In the genomic region with DNA sequence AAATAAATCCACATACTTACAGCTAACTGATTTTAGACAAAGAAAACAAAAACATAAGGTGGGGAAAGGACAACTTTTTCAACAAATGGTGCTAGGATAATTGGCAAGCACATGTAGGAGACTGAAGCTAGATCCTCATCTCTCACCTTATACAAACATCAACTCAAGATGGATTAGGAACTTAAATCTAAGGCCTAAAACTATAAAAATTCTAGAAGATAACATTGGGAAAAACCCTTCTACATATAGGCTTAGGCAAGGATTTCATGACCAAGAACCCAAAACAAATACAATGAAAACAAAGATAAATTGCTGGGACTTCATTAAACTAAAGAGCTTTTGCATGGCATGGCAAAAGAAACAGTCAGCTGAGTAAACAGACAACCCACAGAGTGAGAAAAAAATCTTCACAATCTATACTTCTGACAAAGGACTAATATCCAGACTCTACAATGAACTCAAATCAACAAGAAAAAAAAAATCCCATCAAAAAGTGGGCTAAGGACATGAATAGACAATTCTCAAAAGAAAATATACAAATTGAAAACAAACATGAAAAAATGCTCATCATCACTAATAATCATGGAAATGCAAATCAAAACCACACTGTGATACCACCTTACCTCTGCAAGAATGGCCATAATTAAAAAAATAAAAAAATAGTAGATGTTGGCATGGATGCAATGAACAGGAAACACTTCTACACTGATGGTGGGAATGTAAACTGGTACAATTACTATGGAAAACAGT, we compare ENCODE assay signal across 1 cellular context.
TF ChIP-seq lines count a peak whose summit lies in the region.

No MANE protein-coding gene starts in this region.

TF ChIP-seq in HepG2, 621 proteins besides CTCF, POLR2A, EP300 and RAD21 (continued from another document and continues in another):
- TF ChIP-seq, protein P1, sequence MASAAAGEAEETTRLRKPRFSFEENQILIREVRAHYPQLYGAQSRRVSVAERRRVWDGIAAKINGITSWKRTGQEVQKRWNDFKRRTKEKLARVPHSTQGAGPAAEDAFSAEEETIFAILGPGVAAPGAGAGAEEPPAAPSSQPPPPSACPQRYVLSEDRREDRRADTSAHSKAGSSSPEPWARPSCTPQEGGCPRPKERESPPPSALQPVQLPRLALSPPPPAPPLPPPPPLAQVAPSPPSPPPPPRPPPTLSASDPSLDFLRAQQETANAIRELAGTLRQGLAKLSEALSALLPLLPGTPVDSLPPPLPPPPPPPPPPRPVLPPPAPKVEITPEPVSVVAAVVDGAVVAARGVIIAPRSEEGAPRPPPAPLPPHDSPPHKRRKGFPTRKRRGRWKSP (CRISPR knock-in tag; IDR thresholded peaks at IDR 0.05): peak; percentile 63; the same call in 1 of the 2 replicates
- TF ChIP-seq TOPORS (CRISPR knock-in tag; IDR thresholded peaks at IDR 0.05) (peak; percentile 45; the same call in 1 of the 2 replicates), IRF2 (CRISPR knock-in tag; IDR thresholded peaks at IDR 0.05) (peak; percentile 9; the same call in 1 of the 2 replicates), CBFB (CRISPR knock-in tag; IDR thresholded peaks at IDR 0.05) (peak; percentile 3; the same call in 1 of the 2 replicates), ZSCAN12 (CRISPR knock-in tag; IDR thresholded peaks at IDR 0.05) (0 out of 2 replicates have a peak, but pooled peaks have one; percentile 32), SIX4 (CRISPR knock-in tag; IDR thresholded peaks at IDR 0.05) (0 out of 2 replicates have a peak, but pooled peaks have one; percentile 46), TSC22D2 (CRISPR knock-in tag; IDR thresholded peaks at IDR 0.05; ENCODE audit: borderline replicate concordance) (no peak), SP5 (CRISPR knock-in tag; IDR thresholded peaks at IDR 0.05; ENCODE audit: borderline replicate concordance, low read depth) (0 out of 2 replicates have a peak, but pooled peaks have one; percentile 11), ZKSCAN1 (IDR thresholded peaks at IDR 0.05; ENCODE audit: low read length) (no peak), ATF7 (IDR thresholded peaks at IDR 0.05) (no peak), ATF7 (CRISPR knock-in tag; IDR thresholded peaks at IDR 0.05) (no peak), CBX5 (CRISPR knock-in tag; IDR thresholded peaks at IDR 0.05; ENCODE audit: borderline replicate concordance) (no peak), POLR2AphosphoS2 (IDR thresholded peaks at IDR 0.05; ENCODE audit: low read depth, low read length) (peak; percentile 80; the same call in 1 of the 2 replicates), ZNF160 (CRISPR knock-in tag; IDR thresholded peaks at IDR 0.05) (peak; percentile 81; the same call in 1 of the 2 replicates), RCOR2 (CRISPR knock-in tag; IDR thresholded peaks at IDR 0.05) (no peak), ZNF572 (CRISPR knock-in tag; IDR thresholded peaks at IDR 0.05) (no peak), HOXA9 (CRISPR knock-in tag; IDR thresholded peaks at IDR 0.05; ENCODE audit: borderline replicate concordance) (no peak), CREB1 (IDR thresholded peaks at IDR 0.05) (no peak), CREB1 (CRISPR knock-in tag; IDR thresholded peaks at IDR 0.05) (0 out of 2 replicates have a peak, but pooled peaks have one; percentile 16), ZNF552 (CRISPR knock-in tag; IDR thresholded peaks at IDR 0.05; ENCODE audit: borderline replicate concordance) (no peak), KLF11 (CRISPR knock-in tag; IDR thresholded peaks at IDR 0.05) (0 out of 2 replicates have a peak, but pooled peaks have one; percentile 54), REL (CRISPR knock-in tag; conservative IDR thresholded peaks at IDR 0.05) (no peak), FOXA3 (CRISPR knock-in tag; IDR thresholded peaks at IDR 0.05) (peak; percentile 70), ZNF841 (CRISPR knock-in tag; IDR thresholded peaks at IDR 0.05; ENCODE audit: borderline replicate concordance) (0 out of 2 replicates have a peak, but pooled peaks have one; percentile 47), POLR2G (IDR thresholded peaks at IDR 0.05; ENCODE audit: low read depth, low read length) (peak; percentile 55), ARID2 (CRISPR knock-in tag; IDR thresholded peaks at IDR 0.05; ENCODE audit: borderline replicate concordance) (no peak), MATR3 (CRISPR knock-in tag; IDR thresholded peaks at IDR 0.05) (no peak), MAZ (IDR thresholded peaks at IDR 0.05; ENCODE audit: borderline replicate concordance, low read depth, low read length) (no peak), MAZ (CRISPR knock-in tag; IDR thresholded peaks at IDR 0.05; ENCODE audit: low read depth) (peak; percentile 39; the same call in 1 of the 2 replicates)
- TF ChIP-seq, protein P2, sequence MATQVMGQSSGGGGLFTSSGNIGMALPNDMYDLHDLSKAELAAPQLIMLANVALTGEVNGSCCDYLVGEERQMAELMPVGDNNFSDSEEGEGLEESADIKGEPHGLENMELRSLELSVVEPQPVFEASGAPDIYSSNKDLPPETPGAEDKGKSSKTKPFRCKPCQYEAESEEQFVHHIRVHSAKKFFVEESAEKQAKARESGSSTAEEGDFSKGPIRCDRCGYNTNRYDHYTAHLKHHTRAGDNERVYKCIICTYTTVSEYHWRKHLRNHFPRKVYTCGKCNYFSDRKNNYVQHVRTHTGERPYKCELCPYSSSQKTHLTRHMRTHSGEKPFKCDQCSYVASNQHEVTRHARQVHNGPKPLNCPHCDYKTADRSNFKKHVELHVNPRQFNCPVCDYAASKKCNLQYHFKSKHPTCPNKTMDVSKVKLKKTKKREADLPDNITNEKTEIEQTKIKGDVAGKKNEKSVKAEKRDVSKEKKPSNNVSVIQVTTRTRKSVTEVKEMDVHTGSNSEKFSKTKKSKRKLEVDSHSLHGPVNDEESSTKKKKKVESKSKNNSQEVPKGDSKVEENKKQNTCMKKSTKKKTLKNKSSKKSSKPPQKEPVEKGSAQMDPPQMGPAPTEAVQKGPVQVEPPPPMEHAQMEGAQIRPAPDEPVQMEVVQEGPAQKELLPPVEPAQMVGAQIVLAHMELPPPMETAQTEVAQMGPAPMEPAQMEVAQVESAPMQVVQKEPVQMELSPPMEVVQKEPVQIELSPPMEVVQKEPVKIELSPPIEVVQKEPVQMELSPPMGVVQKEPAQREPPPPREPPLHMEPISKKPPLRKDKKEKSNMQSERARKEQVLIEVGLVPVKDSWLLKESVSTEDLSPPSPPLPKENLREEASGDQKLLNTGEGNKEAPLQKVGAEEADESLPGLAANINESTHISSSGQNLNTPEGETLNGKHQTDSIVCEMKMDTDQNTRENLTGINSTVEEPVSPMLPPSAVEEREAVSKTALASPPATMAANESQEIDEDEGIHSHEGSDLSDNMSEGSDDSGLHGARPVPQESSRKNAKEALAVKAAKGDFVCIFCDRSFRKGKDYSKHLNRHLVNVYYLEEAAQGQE (IDR thresholded peaks at IDR 0.05; ENCODE audit: borderline replicate concordance in 1 of 2, low read depth in 1 of 2, low read length in 2 of 2): 0 out of 4 replicates have a peak, but pooled peaks of 1 of the 2 experiments have one; percentile 6
- TF ChIP-seq, protein P3, sequence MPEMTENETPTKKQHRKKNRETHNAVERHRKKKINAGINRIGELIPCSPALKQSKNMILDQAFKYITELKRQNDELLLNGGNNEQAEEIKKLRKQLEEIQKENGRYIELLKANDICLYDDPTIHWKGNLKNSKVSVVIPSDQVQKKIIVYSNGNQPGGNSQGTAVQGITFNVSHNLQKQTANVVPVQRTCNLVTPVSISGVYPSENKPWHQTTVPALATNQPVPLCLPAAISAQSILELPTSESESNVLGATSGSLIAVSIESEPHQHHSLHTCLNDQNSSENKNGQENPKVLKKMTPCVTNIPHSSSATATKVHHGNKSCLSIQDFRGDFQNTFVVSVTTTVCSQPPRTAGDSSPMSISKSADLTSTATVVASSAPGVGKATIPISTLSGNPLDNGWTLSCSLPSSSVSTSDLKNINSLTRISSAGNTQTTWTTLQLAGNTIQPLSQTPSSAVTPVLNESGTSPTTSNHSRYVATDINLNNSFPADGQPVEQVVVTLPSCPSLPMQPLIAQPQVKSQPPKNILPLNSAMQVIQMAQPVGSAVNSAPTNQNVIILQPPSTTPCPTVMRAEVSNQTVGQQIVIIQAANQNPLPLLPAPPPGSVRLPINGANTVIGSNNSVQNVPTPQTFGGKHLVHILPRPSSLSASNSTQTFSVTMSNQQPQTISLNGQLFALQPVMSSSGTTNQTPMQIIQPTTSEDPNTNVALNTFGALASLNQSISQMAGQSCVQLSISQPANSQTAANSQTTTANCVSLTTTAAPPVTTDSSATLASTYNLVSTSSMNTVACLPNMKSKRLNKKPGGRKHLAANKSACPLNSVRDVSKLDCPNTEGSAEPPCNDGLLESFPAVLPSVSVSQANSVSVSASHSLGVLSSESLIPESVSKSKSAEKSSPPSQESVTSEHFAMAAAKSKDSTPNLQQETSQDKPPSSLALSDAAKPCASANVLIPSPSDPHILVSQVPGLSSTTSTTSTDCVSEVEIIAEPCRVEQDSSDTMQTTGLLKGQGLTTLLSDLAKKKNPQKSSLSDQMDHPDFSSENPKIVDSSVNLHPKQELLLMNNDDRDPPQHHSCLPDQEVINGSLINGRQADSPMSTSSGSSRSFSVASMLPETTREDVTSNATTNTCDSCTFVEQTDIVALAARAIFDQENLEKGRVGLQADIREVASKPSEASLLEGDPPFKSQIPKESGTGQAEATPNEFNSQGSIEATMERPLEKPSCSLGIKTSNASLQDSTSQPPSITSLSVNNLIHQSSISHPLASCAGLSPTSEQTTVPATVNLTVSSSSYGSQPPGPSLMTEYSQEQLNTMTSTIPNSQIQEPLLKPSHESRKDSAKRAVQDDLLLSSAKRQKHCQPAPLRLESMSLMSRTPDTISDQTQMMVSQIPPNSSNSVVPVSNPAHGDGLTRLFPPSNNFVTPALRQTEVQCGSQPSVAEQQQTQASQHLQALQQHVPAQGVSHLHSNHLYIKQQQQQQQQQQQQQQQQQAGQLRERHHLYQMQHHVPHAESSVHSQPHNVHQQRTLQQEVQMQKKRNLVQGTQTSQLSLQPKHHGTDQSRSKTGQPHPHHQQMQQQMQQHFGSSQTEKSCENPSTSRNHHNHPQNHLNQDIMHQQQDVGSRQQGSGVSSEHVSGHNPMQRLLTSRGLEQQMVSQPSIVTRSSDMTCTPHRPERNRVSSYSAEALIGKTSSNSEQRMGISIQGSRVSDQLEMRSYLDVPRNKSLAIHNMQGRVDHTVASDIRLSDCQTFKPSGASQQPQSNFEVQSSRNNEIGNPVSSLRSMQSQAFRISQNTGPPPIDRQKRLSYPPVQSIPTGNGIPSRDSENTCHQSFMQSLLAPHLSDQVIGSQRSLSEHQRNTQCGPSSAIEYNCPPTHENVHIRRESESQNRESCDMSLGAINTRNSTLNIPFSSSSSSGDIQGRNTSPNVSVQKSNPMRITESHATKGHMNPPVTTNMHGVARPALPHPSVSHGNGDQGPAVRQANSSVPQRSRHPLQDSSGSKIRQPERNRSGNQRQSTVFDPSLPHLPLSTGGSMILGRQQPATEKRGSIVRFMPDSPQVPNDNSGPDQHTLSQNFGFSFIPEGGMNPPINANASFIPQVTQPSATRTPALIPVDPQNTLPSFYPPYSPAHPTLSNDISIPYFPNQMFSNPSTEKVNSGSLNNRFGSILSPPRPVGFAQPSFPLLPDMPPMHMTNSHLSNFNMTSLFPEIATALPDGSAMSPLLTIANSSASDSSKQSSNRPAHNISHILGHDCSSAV (CRISPR knock-in tag; IDR thresholded peaks at IDR 0.05; ENCODE audit: borderline replicate concordance): no peak
- TF ChIP-seq, protein P4, sequence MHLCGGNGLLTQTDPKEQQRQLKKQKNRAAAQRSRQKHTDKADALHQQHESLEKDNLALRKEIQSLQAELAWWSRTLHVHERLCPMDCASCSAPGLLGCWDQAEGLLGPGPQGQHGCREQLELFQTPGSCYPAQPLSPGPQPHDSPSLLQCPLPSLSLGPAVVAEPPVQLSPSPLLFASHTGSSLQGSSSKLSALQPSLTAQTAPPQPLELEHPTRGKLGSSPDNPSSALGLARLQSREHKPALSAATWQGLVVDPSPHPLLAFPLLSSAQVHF (CRISPR knock-in tag; IDR thresholded peaks at IDR 0.05): peak; percentile 35; the same call in 1 of the 2 replicates
- TF ChIP-seq, protein P5, sequence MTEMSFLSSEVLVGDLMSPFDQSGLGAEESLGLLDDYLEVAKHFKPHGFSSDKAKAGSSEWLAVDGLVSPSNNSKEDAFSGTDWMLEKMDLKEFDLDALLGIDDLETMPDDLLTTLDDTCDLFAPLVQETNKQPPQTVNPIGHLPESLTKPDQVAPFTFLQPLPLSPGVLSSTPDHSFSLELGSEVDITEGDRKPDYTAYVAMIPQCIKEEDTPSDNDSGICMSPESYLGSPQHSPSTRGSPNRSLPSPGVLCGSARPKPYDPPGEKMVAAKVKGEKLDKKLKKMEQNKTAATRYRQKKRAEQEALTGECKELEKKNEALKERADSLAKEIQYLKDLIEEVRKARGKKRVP (CRISPR knock-in tag; IDR thresholded peaks at IDR 0.05): peak in 1 of 2 experiments; percentile 30; a peak in 1 of 4 replicates
- TF ChIP-seq, protein P6, sequence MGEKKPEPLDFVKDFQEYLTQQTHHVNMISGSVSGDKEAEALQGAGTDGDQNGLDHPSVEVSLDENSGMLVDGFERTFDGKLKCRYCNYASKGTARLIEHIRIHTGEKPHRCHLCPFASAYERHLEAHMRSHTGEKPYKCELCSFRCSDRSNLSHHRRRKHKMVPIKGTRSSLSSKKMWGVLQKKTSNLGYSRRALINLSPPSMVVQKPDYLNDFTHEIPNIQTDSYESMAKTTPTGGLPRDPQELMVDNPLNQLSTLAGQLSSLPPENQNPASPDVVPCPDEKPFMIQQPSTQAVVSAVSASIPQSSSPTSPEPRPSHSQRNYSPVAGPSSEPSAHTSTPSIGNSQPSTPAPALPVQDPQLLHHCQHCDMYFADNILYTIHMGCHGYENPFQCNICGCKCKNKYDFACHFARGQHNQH (CRISPR knock-in tag; IDR thresholded peaks at IDR 0.05): peak; percentile 27; the same call in 1 of the 2 replicates
- TF ChIP-seq, protein P7, sequence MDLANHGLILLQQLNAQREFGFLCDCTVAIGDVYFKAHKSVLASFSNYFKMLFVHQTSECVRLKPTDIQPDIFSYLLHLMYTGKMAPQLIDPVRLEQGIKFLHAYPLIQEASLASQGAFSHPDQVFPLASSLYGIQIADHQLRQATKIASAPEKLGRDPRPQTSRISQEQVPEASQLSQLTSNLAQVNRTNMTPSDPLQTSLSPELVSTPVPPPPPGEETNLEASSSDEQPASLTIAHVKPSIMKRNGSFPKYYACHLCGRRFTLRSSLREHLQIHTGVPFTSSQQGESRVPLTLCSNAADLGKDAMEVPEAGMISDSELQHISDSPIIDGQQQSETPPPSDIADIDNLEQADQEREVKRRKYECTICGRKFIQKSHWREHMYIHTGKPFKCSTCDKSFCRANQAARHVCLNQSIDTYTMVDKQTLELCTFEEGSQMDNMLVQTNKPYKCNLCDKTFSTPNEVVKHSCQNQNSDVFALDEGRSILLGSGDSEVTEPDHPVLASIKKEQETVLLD (CRISPR knock-in tag; IDR thresholded peaks at IDR 0.05; ENCODE audit: low read depth): peak; percentile 40; the same call in 1 of the 2 replicates
- TF ChIP-seq, protein P8, sequence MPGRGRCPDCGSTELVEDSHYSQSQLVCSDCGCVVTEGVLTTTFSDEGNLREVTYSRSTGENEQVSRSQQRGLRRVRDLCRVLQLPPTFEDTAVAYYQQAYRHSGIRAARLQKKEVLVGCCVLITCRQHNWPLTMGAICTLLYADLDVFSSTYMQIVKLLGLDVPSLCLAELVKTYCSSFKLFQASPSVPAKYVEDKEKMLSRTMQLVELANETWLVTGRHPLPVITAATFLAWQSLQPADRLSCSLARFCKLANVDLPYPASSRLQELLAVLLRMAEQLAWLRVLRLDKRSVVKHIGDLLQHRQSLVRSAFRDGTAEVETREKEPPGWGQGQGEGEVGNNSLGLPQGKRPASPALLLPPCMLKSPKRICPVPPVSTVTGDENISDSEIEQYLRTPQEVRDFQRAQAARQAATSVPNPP (CRISPR knock-in tag; IDR thresholded peaks at IDR 0.05): peak; percentile 89
